1 cellular context compared by ENCODE assay signal in genomic region chr4:184287697-184288255, GRCh38.
TF ChIP-seq lines count a peak whose summit lies in the region.

No MANE protein-coding gene starts in this region.

TF ChIP-seq in HepG2, 621 proteins besides CTCF, POLR2A, EP300 and RAD21 (continued from another document and continues in another):
- no peak for TF ChIP-seq ZBTB49 (CRISPR knock-in tag; IDR thresholded peaks at IDR 0.05; ENCODE audit: borderline replicate concordance)
- no peak for TF ChIP-seq BRD4 (CRISPR knock-in tag; IDR thresholded peaks at IDR 0.05)
- TF ChIP-seq CCAR2 (optimal IDR thresholded peaks at IDR 0.05; ENCODE audit: low read depth, low read length): no peak
- no peak for TF ChIP-seq HNRNPL (IDR thresholded peaks at IDR 0.05; ENCODE audit: low read depth, low read length)
- no peak for TF ChIP-seq ZNF225 (CRISPR knock-in tag; IDR thresholded peaks at IDR 0.05)
- TF ChIP-seq ZNF136 (CRISPR knock-in tag; IDR thresholded peaks at IDR 0.05; ENCODE audit: low read depth): no peak
- TF ChIP-seq PRDM10 (CRISPR knock-in tag; IDR thresholded peaks at IDR 0.05; ENCODE audit: low read depth): no peak
- TF ChIP-seq ZNF546 (CRISPR knock-in tag; conservative IDR thresholded peaks at IDR 0.05): no peak
- no peak; the same call in 1 of the 2 replicates for TF ChIP-seq RXRB (CRISPR knock-in tag; IDR thresholded peaks at IDR 0.05; ENCODE audit: borderline replicate concordance)
- TF ChIP-seq PLSCR1 (CRISPR knock-in tag; IDR thresholded peaks at IDR 0.05; ENCODE audit: borderline replicate concordance): no peak
- TF ChIP-seq ZNF563 (CRISPR knock-in tag; IDR thresholded peaks at IDR 0.05): no peak
- TF ChIP-seq MEIS2 (CRISPR knock-in tag; IDR thresholded peaks at IDR 0.05): no peak
- TF ChIP-seq CENPT (CRISPR knock-in tag; IDR thresholded peaks at IDR 0.05; ENCODE audit: low read depth): no peak
- no peak for TF ChIP-seq CREBL2 (CRISPR knock-in tag; IDR thresholded peaks at IDR 0.05; ENCODE audit: borderline replicate concordance)
- TF ChIP-seq ZBTB26 (CRISPR knock-in tag; IDR thresholded peaks at IDR 0.05; ENCODE audit: borderline replicate concordance): peak; percentile 49; the same call in 1 of the 2 replicates
- TF ChIP-seq ZNF720 (CRISPR knock-in tag; IDR thresholded peaks at IDR 0.05): no peak
- TF ChIP-seq CSRNP2 (CRISPR knock-in tag; conservative IDR thresholded peaks at IDR 0.05; ENCODE audit: low read depth): no peak
- TF ChIP-seq ZNF30 (CRISPR knock-in tag; IDR thresholded peaks at IDR 0.05): no peak
- no peak for TF ChIP-seq SRF (IDR thresholded peaks at IDR 0.05; ENCODE audit: low read depth, low read length)
- no peak for TF ChIP-seq ATF5 (CRISPR knock-in tag; IDR thresholded peaks at IDR 0.05; ENCODE audit: low read depth)
- no peak for TF ChIP-seq ZNF761 (CRISPR knock-in tag; conservative IDR thresholded peaks at IDR 0.05)
- no peak for TF ChIP-seq NBN (conservative IDR thresholded peaks at IDR 0.05)
- no peak for TF ChIP-seq ZNF572 (CRISPR knock-in tag; IDR thresholded peaks at IDR 0.05)
- TF ChIP-seq FOXO1 (CRISPR knock-in tag; IDR thresholded peaks at IDR 0.05): no peak
- no peak for TF ChIP-seq GATA4 (IDR thresholded peaks at IDR 0.05; ENCODE audit: borderline replicate concordance, low read depth)
- no peak for TF ChIP-seq ZNF207 (IDR thresholded peaks at IDR 0.05; ENCODE audit: borderline replicate concordance)
- no peak for TF ChIP-seq ZNF180 (CRISPR knock-in tag; IDR thresholded peaks at IDR 0.05; ENCODE audit: borderline replicate concordance, low read depth)
- TF ChIP-seq NR2C2 (CRISPR knock-in tag; IDR thresholded peaks at IDR 0.05; ENCODE audit: borderline replicate concordance): no peak
- no peak for TF ChIP-seq ZSCAN20 (CRISPR knock-in tag; IDR thresholded peaks at IDR 0.05; ENCODE audit: borderline replicate concordance)
- no peak for TF ChIP-seq DDIT3 (CRISPR knock-in tag; IDR thresholded peaks at IDR 0.05)
- no peak for TF ChIP-seq ZBTB2 (CRISPR knock-in tag; IDR thresholded peaks at IDR 0.05; ENCODE audit: low read depth)
- peak; percentile 52; the same call in 1 of the 2 replicates for TF ChIP-seq ZMYM4 (CRISPR knock-in tag; IDR thresholded peaks at IDR 0.05)
- no peak for TF ChIP-seq DBP (CRISPR knock-in tag; IDR thresholded peaks at IDR 0.05; ENCODE audit: not compliant biosample characterization)
- TF ChIP-seq MAFF (IDR thresholded peaks at IDR 0.05; ENCODE audit: low read depth, low read length): no peak
- TF ChIP-seq HNRNPUL1 (IDR thresholded peaks at IDR 0.05; ENCODE audit: low read depth, low read length): no peak
- no peak for TF ChIP-seq ZNF672 (CRISPR knock-in tag; IDR thresholded peaks at IDR 0.05)
- TF ChIP-seq SAFB2 (CRISPR knock-in tag; IDR thresholded peaks at IDR 0.05; ENCODE audit: borderline replicate concordance, low read depth): no peak
- no peak for TF ChIP-seq TBX2 (CRISPR knock-in tag; IDR thresholded peaks at IDR 0.05; ENCODE audit: borderline replicate concordance)
- TF ChIP-seq ZNF446 (CRISPR knock-in tag; IDR thresholded peaks at IDR 0.05): no peak
- TF ChIP-seq ZNF263 (CRISPR knock-in tag; IDR thresholded peaks at IDR 0.05): peak; percentile 17; the same call in 1 of the 2 replicates
- TF ChIP-seq TP53 (CRISPR knock-in tag; conservative IDR thresholded peaks at IDR 0.05): no peak
- TF ChIP-seq IKZF4 (CRISPR knock-in tag; IDR thresholded peaks at IDR 0.05; ENCODE audit: borderline replicate concordance, low read depth, not compliant biosample characterization): no peak
- TF ChIP-seq ZNF414 (CRISPR knock-in tag; IDR thresholded peaks at IDR 0.05): peak; percentile 46; the same call in 1 of the 2 replicates
- no peak for TF ChIP-seq GLI4 (CRISPR knock-in tag; IDR thresholded peaks at IDR 0.05; ENCODE audit: borderline replicate concordance)
- TF ChIP-seq HOXA5 (CRISPR knock-in tag; IDR thresholded peaks at IDR 0.05): no peak; the same call in 1 of the 2 replicates
- TF ChIP-seq ZNF562 (CRISPR knock-in tag; IDR thresholded peaks at IDR 0.05; ENCODE audit: borderline replicate concordance): no peak
- peak; percentile 44 for TF ChIP-seq HNF4A (CRISPR knock-in tag; IDR thresholded peaks at IDR 0.05)
- no peak for TF ChIP-seq FOXA1 (IDR thresholded peaks at IDR 0.05)
- peak; percentile 45; the same call in 1 of the 2 replicates for TF ChIP-seq FOXA1 (CRISPR knock-in tag; IDR thresholded peaks at IDR 0.05)
- no peak for TF ChIP-seq THAP7 (CRISPR knock-in tag; IDR thresholded peaks at IDR 0.05)
- no peak for TF ChIP-seq ZNF274 (CRISPR knock-in tag; IDR thresholded peaks at IDR 0.05)
- no peak for TF ChIP-seq HNF1B (CRISPR knock-in tag; IDR thresholded peaks at IDR 0.05)
- no peak for TF ChIP-seq HMGA1 (CRISPR knock-in tag; conservative IDR thresholded peaks at IDR 0.05)
